14 cellular contexts compared by ENCODE assay signal in the genomic region with DNA sequence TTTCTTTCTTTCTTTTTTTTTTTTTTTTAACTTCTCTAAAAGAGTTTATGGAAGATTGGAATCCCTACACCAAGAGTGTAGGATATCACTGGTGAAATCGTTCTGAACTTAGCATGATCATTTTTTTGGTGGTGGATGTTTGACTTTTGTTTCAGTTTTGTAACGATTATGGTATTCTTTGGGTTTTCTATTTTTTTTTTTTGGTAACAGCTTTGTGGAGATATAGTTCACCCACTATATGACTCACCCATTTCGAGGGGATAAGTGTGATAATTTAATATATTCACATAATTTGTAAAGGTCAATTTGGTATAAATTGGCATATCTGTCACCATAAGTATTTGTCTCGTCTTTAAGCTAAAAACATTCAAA. TPM values are rescaled to one million over a fixed set of nuclear protein-coding genes. Genes with fewer than 3 reads are reported as not detected.
DNase-seq lines count a peak whose midpoint lies in the region; ATAC-seq and TF ChIP-seq lines count a peak whose summit lies in the region.
"Had no signal": no experiment of that assay in that cellular context is flagged by ENCODE, and none has a peak within 500 bp of the region (broad histone marks: within the 10 kb centered on the region; RNA-seq: fewer than 3 reads in every experiment).

No MANE protein-coding gene starts in this region.

- TF ChIP-seq CTCF in heart left ventricle (IDR thresholded peaks at IDR 0.05), result no peak
- no peak for TF ChIP-seq CTCF in activated CD8-positive, alpha-beta T cell treated with anti-CD3 and anti-CD28 coated beads for 36 hours (IDR thresholded peaks at IDR 0.05)

- intact Hi-C loops in right cardiac atrium (cut with DNase I) (no loop called here), heart left ventricle (cut with DNase I) (no loop called here)
- intact Hi-C loops in activated CD8-positive, alpha-beta T cell treated with anti-CD3 and anti-CD28 coated beads for 36 hours (cut with micrococcal nuclease), result no loop called here

- peak overlapping the region; percentile 20 for H3K4me3 ChIP-seq in right cardiac atrium (ENCODE audit: low read length)
- peak overlapping the region in 4 of 12 donors; percentile 0 to 24 (median 5) for H3K4me3 ChIP-seq in heart left ventricle
- H3K4me3 ChIP-seq: suprapubic skin had no signal

- H3K9me3 Mint-ChIP-seq in activated CD8-positive, alpha-beta T cell treated with anti-CD3 and anti-CD28 coated beads for 36 hours, result peaks cover 2% of the 10 kb centered on the region
- H3K9me3 Mint-ChIP-seq in memory B cell, result peaks cover 2% of the 10 kb centered on the region

- ATAC-seq in right cardiac atrium (no peak), heart left ventricle (no peak), memory B cell (ENCODE audit: low read depth) (no peak), GM19324 (IDR thresholded peaks at IDR 0.05; ENCODE audit: low FRiP score, unreplicated experiment) (no peak), HG03139 (IDR thresholded peaks at IDR 0.05; ENCODE audit: unreplicated experiment) (no peak)
- ATAC-seq in activated CD8-positive, alpha-beta T cell treated with anti-CD3 and anti-CD28 coated beads for 36 hours, result peak; percentile 22

- peak overlapping the region; percentile 60 for H3K4me3 Mint-ChIP-seq in activated CD8-positive, alpha-beta T cell treated with anti-CD3 and anti-CD28 coated beads for 36 hours
- peak overlapping the region; percentile 73 for H3K4me3 Mint-ChIP-seq in memory B cell
- H3K4me3 Mint-ChIP-seq: mesothelial cell of epicardium had no signal

- no peaks in the 10 kb centered on the region for H3K9me3 ChIP-seq in right cardiac atrium (ENCODE audit: control insufficient read depth, low read length)
- H3K9me3 ChIP-seq in heart left ventricle, result peaks cover 0 to 2% (median 0%) of the 10 kb centered on the region in 12 donors
- H3K9me3 ChIP-seq: suprapubic skin had no signal

- TF ChIP-seq POLR2A in heart left ventricle (IDR thresholded peaks at IDR 0.05), result no peak

- H3K27ac ChIP-seq in right cardiac atrium (ENCODE audit: low read length) (no peak overlapping the region), heart left ventricle (peak overlapping the region in 3 of 12 donors; percentile 17 to 61 (median 25))
- H3K27ac ChIP-seq: suprapubic skin had no signal

- peaks cover 0 to 14% (median 0%) of the 10 kb centered on the region in 9 donors for H3K36me3 ChIP-seq in heart left ventricle

- peaks cover 3% of the 10 kb centered on the region for H3K4me1 ChIP-seq in right cardiac atrium (ENCODE audit: control insufficient read depth, insufficient read depth, low read length)
- H3K4me1 ChIP-seq in heart left ventricle, result peaks cover 0 to 30% (median 12%) of the 10 kb centered on the region in 12 donors

- no peaks in the 10 kb centered on the region for H3K27me3 ChIP-seq in right cardiac atrium (ENCODE audit: control insufficient read depth, insufficient read depth)
- no peaks in the 10 kb centered on the region for H3K27me3 ChIP-seq in heart left ventricle
- H3K27me3 ChIP-seq: suprapubic skin had no signal

- H3K27ac Mint-ChIP-seq in activated CD8-positive, alpha-beta T cell treated with anti-CD3 and anti-CD28 coated beads for 36 hours, result peak overlapping the region; percentile 76
- H3K27ac Mint-ChIP-seq in memory B cell, result peak overlapping the region; percentile 72
- H3K27ac Mint-ChIP-seq: mesothelial cell of epicardium had no signal

- CTCF ChIA-PET in activated CD8-positive, alpha-beta T cell treated with anti-CD3 and anti-CD28 coated beads for 36 hours (lab: Charles Lee), result interaction anchor here (0.6 to 2.2 kb wide), 4 partner anchors 20 to 404 kb away, joined by 3 to 8 read pairs (median 4); no protein-coding TSS in a partner anchor

- H3K4me1 Mint-ChIP-seq in activated CD8-positive, alpha-beta T cell treated with anti-CD3 and anti-CD28 coated beads for 36 hours (ENCODE audit: low read depth), result peaks cover 45% of the 10 kb centered on the region
- H3K4me1 Mint-ChIP-seq in memory B cell, result peaks cover 17% of the 10 kb centered on the region
- H3K4me1 Mint-ChIP-seq: mesothelial cell of epicardium had no signal

- peaks cover 37% of the 10 kb centered on the region for H3K36me3 Mint-ChIP-seq in activated CD8-positive, alpha-beta T cell treated with anti-CD3 and anti-CD28 coated beads for 36 hours (ENCODE audit: low read depth)
- peaks cover 9% of the 10 kb centered on the region for H3K36me3 Mint-ChIP-seq in memory B cell

- DNase-seq in right cardiac atrium, result no peak
- DNase-seq in heart left ventricle, result no peak
- DNase-seq in activated CD8-positive, alpha-beta T cell treated with anti-CD3 and anti-CD28 coated beads for 36 hours, result no peak
- DNase-seq in memory B cell (ENCODE audit: low spot score in 2 of 2), result no peak
- DNase-seq in T-helper 9 cell, result no peak
- DNase-seq in HuH-7 (ENCODE audit: low spot score), result no peak
- DNase-seq: activated CD4-positive, alpha-beta T cell treated with anti-CD3 and anti-CD28 coated beads for 4 hours; NCI-H1930; NCI-H510A; SW 1271 had no signal

- WGBS in right cardiac atrium, result 55% methylated on average over 4 of the region's 4 CpGs
- 55 to 62% (median 60%) methylated on average over 4 of the region's 4 CpGs for WGBS in heart left ventricle, 4 donors

- no peaks in the 10 kb centered on the region for H3K27me3 Mint-ChIP-seq in activated CD8-positive, alpha-beta T cell treated with anti-CD3 and anti-CD28 coated beads for 36 hours
- no peaks in the 10 kb centered on the region for H3K27me3 Mint-ChIP-seq in memory B cell

- POLR2A ChIA-PET in activated CD8-positive, alpha-beta T cell treated with anti-CD3 and anti-CD28 coated beads for 36 hours (lab: Charles Lee), result interaction anchor here (0.7 to 1.9 kb wide), 9 partner anchors 11 to 71 kb away, joined by 3 to 8 read pairs (median 3); no protein-coding TSS in a partner anchor

RNA-seq across cellular contexts. Expression of a gene that starts 29.2 kb away (rescaled TPM):
- total RNA-seq in right cardiac atrium (10 to 100 TPM; 50.6 to 71.1 (median 62.5) TPM), heart left ventricle (10 to 100 TPM; 48.7 to 86.0 (median 65.5) TPM)
- polyA plus RNA-seq in right cardiac atrium (32.0 TPM), heart left ventricle (10 to 100 TPM; 26.6 to 51.3 TPM)
- total RNA-seq in activated CD8-positive, alpha-beta T cell treated with anti-CD3 and anti-CD28 coated beads for 36 hours, result 10 to 100 TPM; 59.3 to 62.2 TPM
